In genomic region chr13:39254606-39255005, GRCh38 we compare ENCODE assay signal across 19 cellular contexts.
DNase-seq lines count a peak whose midpoint lies in the region; ATAC-seq and TF ChIP-seq lines count a peak whose summit lies in the region.
"Had no signal": no experiment of that assay in that cellular context is flagged by ENCODE, and none has a peak within 500 bp of the region (broad histone marks: within the 10 kb centered on the region; RNA-seq: fewer than 3 reads in every experiment).

No MANE protein-coding gene starts in this region.

- H3K4me3 ChIP-seq in heart right ventricle (no peak overlapping the region), right cardiac atrium (ENCODE audit: low read length) (no peak overlapping the region), uterus (no peak overlapping the region)
- H3K4me3 ChIP-seq: K562 had no signal

- 37 to 52% methylated on average over 5 of the region's 5 CpGs for WGBS in heart right ventricle, 2 donors
- 42% methylated on average over 5 of the region's 5 CpGs for WGBS in right cardiac atrium

- H3K9me3 ChIP-seq in heart right ventricle, result no peaks in the 10 kb centered on the region
- H3K9me3 ChIP-seq in right cardiac atrium (ENCODE audit: control insufficient read depth, low read length), result no peaks in the 10 kb centered on the region
- H3K9me3 ChIP-seq in uterus, result no peaks in the 10 kb centered on the region

- intact Hi-C loops in heart right ventricle (cut with DNase I), result loop anchor here in 1 of 10 donors (2.0 kb wide), 1 partner anchor 58 kb away; no protein-coding TSS in a partner anchor
- intact Hi-C loops in right cardiac atrium (cut with DNase I), result loop anchor here in 1 of 4 donors (5.0 kb wide), 1 partner anchor 107 kb away; no protein-coding TSS in a partner anchor
- intact Hi-C loops in uterus (cut with DNase I; ENCODE audit: low total_unique reads), result no loop called here

- DNase-seq in heart right ventricle (no peak), right cardiac atrium (no peak), NCI-H1105 (lab: John Stamatoyannopoulos, UW) (peak; percentile 20), NCI-H748 (lab: John Stamatoyannopoulos, UW; ENCODE audit: unreplicated experiment) (peak; percentile 59), mucosa of gallbladder (ENCODE audit: low spot score) (peak; percentile 31), uterus (no peak)
- DNase-seq: DMS79 treated with DMSO at 0.1 percent for 48 hours; GOT3; MV-4-11; NCI-H1694; NCI-H2227 treated with DMSO at 0.1 percent for 48 hours; NCI-H524; NK-92 treated with Interleukin-12 subunit alpha and Interleukin-12 subunit beta, amount 100 ng/mL, for 24 hours; SHP77 treated with DMSO at 0.1 percent for 48 hours; T-helper 17 cell had no signal

- H3K27ac ChIP-seq in heart right ventricle (peak overlapping the region in 6 of 10 donors; percentile 4 to 87 (median 32)), right cardiac atrium (ENCODE audit: low read length) (no peak overlapping the region), uterus (no peak overlapping the region)
- H3K27ac ChIP-seq: C4-2B had no signal

- ATAC-seq in heart right ventricle, result peak in 1 of 8 donors; percentile 19
- no peak for ATAC-seq in right cardiac atrium
- no peak for ATAC-seq in HG03045 (IDR thresholded peaks at IDR 0.05; ENCODE audit: unreplicated experiment)
- no peak for ATAC-seq in GM18502 (IDR thresholded peaks at IDR 0.05; ENCODE audit: poor library complexity, unreplicated experiment)
- ATAC-seq: K562, T-helper 17 cell had no signal

- TF ChIP-seq POLR2A in uterus (IDR thresholded peaks at IDR 0.05), result no peak

- H3K36me3 ChIP-seq in heart right ventricle, result no peaks in the 10 kb centered on the region
- H3K36me3 ChIP-seq in uterus, result no peaks in the 10 kb centered on the region

- no peak for TF ChIP-seq CTCF in heart right ventricle (IDR thresholded peaks at IDR 0.05)
- TF ChIP-seq CTCF in uterus (IDR thresholded peaks at IDR 0.05), result no peak

- H3K27me3 ChIP-seq in heart right ventricle (no peaks in the 10 kb centered on the region), right cardiac atrium (ENCODE audit: control insufficient read depth, insufficient read depth) (no peaks in the 10 kb centered on the region), uterus (no peaks in the 10 kb centered on the region)

- peaks cover 5 to 71% (median 39%) of the 10 kb centered on the region in 9 donors for H3K4me1 ChIP-seq in heart right ventricle
- H3K4me1 ChIP-seq in right cardiac atrium (ENCODE audit: control insufficient read depth, insufficient read depth, low read length), result peaks cover 16% of the 10 kb centered on the region
- H3K4me1 ChIP-seq in uterus, result no peaks in the 10 kb centered on the region

Comparison
In these comparisons a context has a peak if more than half of its experiments do, and no peak if none do; other contexts are left out.
1. H3K27ac ChIP-seq: peak in heart right ventricle (6 of 10); none in right cardiac atrium (single experiment) and uterus (0 of 2).
2. DNase-seq: peak in NCI-H1105 (single experiment), NCI-H748 (single experiment) and mucosa of gallbladder (single experiment); none in heart right ventricle (0 of 2), right cardiac atrium (0 of 3) and uterus (0 of 2).